In the genomic region with DNA sequence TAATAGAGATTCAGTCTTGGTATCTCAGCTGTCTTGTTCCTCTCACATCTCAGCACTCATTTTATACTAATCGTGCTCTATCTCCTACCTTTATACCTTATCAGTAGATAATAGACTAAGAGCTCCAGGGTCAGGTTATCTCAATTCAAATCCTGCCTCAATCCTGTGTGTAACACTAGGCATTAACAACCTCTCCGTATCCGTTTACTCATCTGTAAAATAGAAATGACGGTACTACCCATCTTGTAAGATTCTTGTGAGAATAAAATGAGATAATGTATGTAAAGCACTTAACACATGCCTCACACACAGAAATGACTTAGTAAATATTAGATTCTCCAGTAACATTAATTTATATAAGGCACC, we compare ENCODE assay signal across 8 cellular contexts. TPM values are rescaled to one million over a fixed set of nuclear protein-coding genes. Genes with fewer than 3 reads are reported as not detected.
DNase-seq lines count a peak whose midpoint lies in the region; ATAC-seq, FAIRE-seq and TF ChIP-seq lines count a peak whose summit lies in the region.

No MANE protein-coding gene starts in this region.

- intact Hi-C loops in pancreas (cut with DNase I) = no loop called here

- ATAC-seq in GM18499 (IDR thresholded peaks at IDR 0.05; ENCODE audit: insufficient read depth, unreplicated experiment) = peak; percentile 3
- ATAC-seq in pancreas = no peak
- ATAC-seq in GM21360 (IDR thresholded peaks at IDR 0.05; ENCODE audit: unreplicated experiment) = no peak
- no peak for ATAC-seq in HG03039 (IDR thresholded peaks at IDR 0.05; ENCODE audit: unreplicated experiment)

- no peak for TF ChIP-seq CTCF in pancreas (IDR thresholded peaks at IDR 0.05)

- no peaks in the 10 kb centered on the region for H4K20me1 ChIP-seq in Karpas-422 (ENCODE audit: insufficient read depth, low read depth, low read length)

- WGBS in pancreas, 2 donors = 21 to 28% methylated on average over 4 of the region's 4 CpGs

- H3K9me3 ChIP-seq in Karpas-422 (ENCODE audit: low read length) = no peaks in the 10 kb centered on the region
- H3K9me3 ChIP-seq in effector memory CD4-positive, alpha-beta T cell (ENCODE audit: control insufficient read depth, low read length) = no peaks in the 10 kb centered on the region
- H3K9me3 ChIP-seq in pancreas = no peaks in the 10 kb centered on the region

- H2AFZ ChIP-seq in Karpas-422 (ENCODE audit: low read length) = peak overlapping the region; percentile 89

- peak overlapping the region; percentile 91 for H3K4me2 ChIP-seq in Karpas-422 (ENCODE audit: low read depth, low read length, poor library complexity, severe bottlenecking)

- H3K4me1 ChIP-seq in Karpas-422 (ENCODE audit: low read length) (peaks cover 35% of the 10 kb centered on the region), pancreas (peaks cover 0 to 11% (median 5%) of the 10 kb centered on the region in 3 donors)
- peaks cover 6% of the 10 kb centered on the region for H3K4me1 ChIP-seq in effector memory CD4-positive, alpha-beta T cell (ENCODE audit: control insufficient read depth, insufficient read depth, low read length, poor library complexity, severe bottlenecking)

- H3K27me3 ChIP-seq in Karpas-422 (ENCODE audit: low read length) (no peaks in the 10 kb centered on the region), pancreas (no peaks in the 10 kb centered on the region)
- no peaks in the 10 kb centered on the region for H3K27me3 ChIP-seq in effector memory CD4-positive, alpha-beta T cell (replicated peaks; ENCODE audit: control insufficient read depth, insufficient read depth, low read length, poor library complexity, severe bottlenecking)

- FAIRE-seq in pancreas (lab: Jason Lieb, UNC) = no peak

- DNase-seq in Karpas-422 (no peak), pancreas (no peak), ecto neural progenitor cell (ENCODE audit: low spot score) (no peak), GM19238 (ENCODE audit: insufficient read length, low spot score) (no peak)
- DNase-seq in effector memory CD4-positive, alpha-beta T cell = no peak

- peak overlapping the region; percentile 81 for H3K27ac ChIP-seq in Karpas-422 (ENCODE audit: low read length)
- peak overlapping the region; percentile 91 for H3K27ac ChIP-seq in effector memory CD4-positive, alpha-beta T cell (ENCODE audit: insufficient read depth, low read length, poor library complexity, severe bottlenecking)
- peak overlapping the region; percentile 66 to 99 (median 88) for H3K27ac ChIP-seq in pancreas

- H3K79me2 ChIP-seq in Karpas-422 (ENCODE audit: low read length) = peaks cover 41% of the 10 kb centered on the region

- H3K36me3 ChIP-seq in Karpas-422 (ENCODE audit: insufficient read depth, low read length) (0 out of 2 replicates have a peak, but pooled peaks cover 2% of the 10 kb centered on the region), pancreas (no peaks in the 10 kb centered on the region)
- H3K36me3 ChIP-seq in effector memory CD4-positive, alpha-beta T cell (ENCODE audit: control insufficient read depth, insufficient read depth, low read length) = no peaks in the 10 kb centered on the region

- H3K4me3 ChIP-seq in Karpas-422 (ENCODE audit: low read length) (peak overlapping the region; percentile 81), pancreas (peak overlapping the region in 3 of 4 donors; percentile 62 to 80 (median 73))
- H3K4me3 ChIP-seq in effector memory CD4-positive, alpha-beta T cell (ENCODE audit: insufficient read depth, low read depth, low read length, poor library complexity, severe bottlenecking) = peak overlapping the region; percentile 86

- H3K9ac ChIP-seq in Karpas-422 (ENCODE audit: low read length) = peak overlapping the region; percentile 95

- H3K9me2 ChIP-seq in Karpas-422 (replicated peaks; ENCODE audit: insufficient read depth, low read length) = no peaks in the 10 kb centered on the region

RNA-seq across cellular contexts. Expression of a gene that starts 0.6 kb away (rescaled TPM):
- 71.2 and 107 TPM in 2 replicates for total RNA-seq in Karpas-422 (2014; rRNA removed; shearing (Covaris generic); ENCODE audit: low replicate concordance)
- total RNA-seq in pancreas = 10 to 100 TPM in 3 of 6 donors, 1 to 10 TPM in 3; 8.6 to 26.1 (median 11.8) TPM
- 1 to 10 TPM; 3.8 to 7.0 TPM for polyA plus RNA-seq in pancreas

RNA-seq across cellular contexts. Expression of a gene that starts 13.0 kb away (rescaled TPM):
- 1.3 and 2.7 TPM in 2 replicates for total RNA-seq in Karpas-422 (2014; rRNA removed; shearing (Covaris generic); ENCODE audit: low replicate concordance)
- total RNA-seq in pancreas = 1 to 10 TPM in 5 of 6 donors, under 1 TPM in 1; 0.95 to 1.8 (median 1.2) TPM
- polyA plus RNA-seq in pancreas = 1 to 10 TPM; 1.8 to 2.4 TPM
